In the genomic region with DNA sequence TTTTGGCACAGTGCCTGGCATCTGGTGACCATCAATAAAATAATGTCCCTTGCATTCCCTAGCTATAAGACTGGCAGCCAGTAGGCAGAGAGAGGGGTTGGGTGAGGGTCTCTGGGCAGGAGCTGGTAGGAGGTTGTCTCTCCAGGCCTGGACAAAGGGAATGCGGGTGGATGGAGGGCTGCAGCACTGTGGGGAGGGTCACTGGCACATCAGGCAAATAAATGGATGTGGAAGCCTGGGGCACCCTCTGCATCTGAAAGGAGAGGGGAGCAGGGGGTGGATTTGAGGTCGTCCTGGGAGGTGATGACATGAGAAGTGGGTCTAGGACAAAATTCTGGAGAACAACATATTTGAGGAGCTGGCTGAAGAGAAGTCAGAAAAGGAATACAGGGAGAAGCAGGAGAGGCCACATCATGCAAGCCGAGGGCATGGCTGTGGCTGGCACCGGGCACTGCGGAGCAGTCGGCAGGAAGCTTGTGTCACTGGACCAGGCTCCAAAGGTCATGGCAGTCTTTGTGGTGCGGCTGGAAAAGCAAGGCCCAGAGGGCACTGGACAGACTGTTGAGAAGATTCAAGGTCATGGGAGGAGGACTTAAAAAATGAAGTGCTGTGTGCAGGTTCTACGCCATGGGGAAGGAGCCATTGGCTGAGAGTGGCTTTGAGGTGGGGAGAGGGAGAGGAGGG, we compare ENCODE assay signal across 1 cellular context.
A peak's percentile ranks its signal among the peaks of the same experiment; 100 is the strongest.
TF ChIP-seq lines count a peak whose summit lies in the region.

No MANE protein-coding gene starts in this region.

TF ChIP-seq in HepG2, 621 proteins besides CTCF, POLR2A, EP300 and RAD21:
- peak; percentile 70 for TF ChIP-seq HNF4A (CRISPR knock-in tag; IDR thresholded peaks at IDR 0.05)
- no peak for TF ChIP-seq NR2F6 (IDR thresholded peaks at IDR 0.05)
- 0 out of 2 replicates have a peak, but pooled peaks have one; percentile 14 for TF ChIP-seq NR2F6 (CRISPR knock-in tag; IDR thresholded peaks at IDR 0.05)
- TF ChIP-seq SALL1 (CRISPR knock-in tag; IDR thresholded peaks at IDR 0.05), result peak; percentile 31; the same call in 1 of the 2 replicates
- TF ChIP-seq, protein P1, sequence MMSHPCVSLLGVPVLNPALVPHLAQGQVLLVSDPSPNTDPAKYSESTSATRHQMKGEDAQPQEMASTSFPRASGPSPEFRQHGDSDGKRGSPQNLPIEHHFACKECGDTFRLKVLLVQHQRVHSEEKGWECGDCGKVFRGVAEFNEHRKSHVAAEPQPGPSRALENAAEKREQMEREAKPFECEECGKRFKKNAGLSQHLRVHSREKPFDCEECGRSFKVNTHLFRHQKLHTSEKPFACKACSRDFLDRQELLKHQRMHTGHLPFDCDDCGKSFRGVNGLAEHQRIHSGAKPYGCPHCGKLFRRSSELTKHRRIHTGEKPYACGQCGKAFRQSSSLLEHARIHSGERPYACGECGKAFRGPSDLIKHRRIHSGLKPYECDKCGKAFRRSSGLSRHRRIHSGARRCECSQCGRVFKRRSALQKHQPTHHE (CRISPR knock-in tag; IDR thresholded peaks at IDR 0.05; ENCODE audit: borderline replicate concordance), result no peak
- TF ChIP-seq HNRNPL (IDR thresholded peaks at IDR 0.05; ENCODE audit: low read depth, low read length), result peak; percentile 91
- TF ChIP-seq KDM5A (IDR thresholded peaks at IDR 0.05; ENCODE audit: borderline replicate concordance, low read length), result no peak
- TF ChIP-seq, protein P2, sequence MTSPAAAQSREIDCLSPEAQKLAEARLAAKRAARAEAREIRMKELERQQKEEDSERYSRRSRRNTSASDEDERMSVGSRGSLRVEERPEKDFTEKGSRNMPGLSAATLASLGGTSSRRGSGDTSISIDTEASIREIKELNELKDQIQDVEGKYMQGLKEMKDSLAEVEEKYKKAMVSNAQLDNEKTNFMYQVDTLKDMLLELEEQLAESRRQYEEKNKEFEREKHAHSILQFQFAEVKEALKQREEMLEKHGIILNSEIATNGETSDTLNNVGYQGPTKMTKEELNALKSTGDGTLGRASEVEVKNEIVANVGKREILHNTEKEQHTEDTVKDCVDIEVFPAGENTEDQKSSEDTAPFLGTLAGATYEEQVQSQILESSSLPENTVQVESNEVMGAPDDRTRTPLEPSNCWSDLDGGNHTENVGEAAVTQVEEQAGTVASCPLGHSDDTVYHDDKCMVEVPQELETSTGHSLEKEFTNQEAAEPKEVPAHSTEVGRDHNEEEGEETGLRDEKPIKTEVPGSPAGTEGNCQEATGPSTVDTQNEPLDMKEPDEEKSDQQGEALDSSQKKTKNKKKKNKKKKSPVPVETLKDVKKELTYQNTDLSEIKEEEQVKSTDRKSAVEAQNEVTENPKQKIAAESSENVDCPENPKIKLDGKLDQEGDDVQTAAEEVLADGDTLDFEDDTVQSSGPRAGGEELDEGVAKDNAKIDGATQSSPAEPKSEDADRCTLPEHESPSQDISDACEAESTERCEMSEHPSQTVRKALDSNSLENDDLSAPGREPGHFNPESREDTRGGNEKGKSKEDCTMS (CRISPR knock-in tag; conservative IDR thresholded peaks at IDR 0.05), result no peak
- TF ChIP-seq MTA1 (CRISPR knock-in tag; IDR thresholded peaks at IDR 0.05; ENCODE audit: borderline replicate concordance), result peak; percentile 35; the same call in 1 of the 2 replicates
- TF ChIP-seq, protein P3, sequence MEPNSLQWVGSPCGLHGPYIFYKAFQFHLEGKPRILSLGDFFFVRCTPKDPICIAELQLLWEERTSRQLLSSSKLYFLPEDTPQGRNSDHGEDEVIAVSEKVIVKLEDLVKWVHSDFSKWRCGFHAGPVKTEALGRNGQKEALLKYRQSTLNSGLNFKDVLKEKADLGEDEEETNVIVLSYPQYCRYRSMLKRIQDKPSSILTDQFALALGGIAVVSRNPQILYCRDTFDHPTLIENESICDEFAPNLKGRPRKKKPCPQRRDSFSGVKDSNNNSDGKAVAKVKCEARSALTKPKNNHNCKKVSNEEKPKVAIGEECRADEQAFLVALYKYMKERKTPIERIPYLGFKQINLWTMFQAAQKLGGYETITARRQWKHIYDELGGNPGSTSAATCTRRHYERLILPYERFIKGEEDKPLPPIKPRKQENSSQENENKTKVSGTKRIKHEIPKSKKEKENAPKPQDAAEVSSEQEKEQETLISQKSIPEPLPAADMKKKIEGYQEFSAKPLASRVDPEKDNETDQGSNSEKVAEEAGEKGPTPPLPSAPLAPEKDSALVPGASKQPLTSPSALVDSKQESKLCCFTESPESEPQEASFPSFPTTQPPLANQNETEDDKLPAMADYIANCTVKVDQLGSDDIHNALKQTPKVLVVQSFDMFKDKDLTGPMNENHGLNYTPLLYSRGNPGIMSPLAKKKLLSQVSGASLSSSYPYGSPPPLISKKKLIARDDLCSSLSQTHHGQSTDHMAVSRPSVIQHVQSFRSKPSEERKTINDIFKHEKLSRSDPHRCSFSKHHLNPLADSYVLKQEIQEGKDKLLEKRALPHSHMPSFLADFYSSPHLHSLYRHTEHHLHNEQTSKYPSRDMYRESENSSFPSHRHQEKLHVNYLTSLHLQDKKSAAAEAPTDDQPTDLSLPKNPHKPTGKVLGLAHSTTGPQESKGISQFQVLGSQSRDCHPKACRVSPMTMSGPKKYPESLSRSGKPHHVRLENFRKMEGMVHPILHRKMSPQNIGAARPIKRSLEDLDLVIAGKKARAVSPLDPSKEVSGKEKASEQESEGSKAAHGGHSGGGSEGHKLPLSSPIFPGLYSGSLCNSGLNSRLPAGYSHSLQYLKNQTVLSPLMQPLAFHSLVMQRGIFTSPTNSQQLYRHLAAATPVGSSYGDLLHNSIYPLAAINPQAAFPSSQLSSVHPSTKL (CRISPR knock-in tag; IDR thresholded peaks at IDR 0.05), result 0 out of 2 replicates have a peak, but pooled peaks have one; percentile 28
- TF ChIP-seq ZFX (CRISPR knock-in tag; IDR thresholded peaks at IDR 0.05; ENCODE audit: low read depth), result peak; percentile 31; the same call in 1 of the 2 replicates
- TF ChIP-seq, protein P4, sequence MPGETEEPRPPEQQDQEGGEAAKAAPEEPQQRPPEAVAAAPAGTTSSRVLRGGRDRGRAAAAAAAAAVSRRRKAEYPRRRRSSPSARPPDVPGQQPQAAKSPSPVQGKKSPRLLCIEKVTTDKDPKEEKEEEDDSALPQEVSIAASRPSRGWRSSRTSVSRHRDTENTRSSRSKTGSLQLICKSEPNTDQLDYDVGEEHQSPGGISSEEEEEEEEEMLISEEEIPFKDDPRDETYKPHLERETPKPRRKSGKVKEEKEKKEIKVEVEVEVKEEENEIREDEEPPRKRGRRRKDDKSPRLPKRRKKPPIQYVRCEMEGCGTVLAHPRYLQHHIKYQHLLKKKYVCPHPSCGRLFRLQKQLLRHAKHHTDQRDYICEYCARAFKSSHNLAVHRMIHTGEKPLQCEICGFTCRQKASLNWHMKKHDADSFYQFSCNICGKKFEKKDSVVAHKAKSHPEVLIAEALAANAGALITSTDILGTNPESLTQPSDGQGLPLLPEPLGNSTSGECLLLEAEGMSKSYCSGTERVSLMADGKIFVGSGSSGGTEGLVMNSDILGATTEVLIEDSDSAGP (CRISPR knock-in tag; IDR thresholded peaks at IDR 0.05; ENCODE audit: borderline replicate concordance), result 0 out of 2 replicates have a peak, but pooled peaks have one; percentile 15
- TF ChIP-seq, protein P5, sequence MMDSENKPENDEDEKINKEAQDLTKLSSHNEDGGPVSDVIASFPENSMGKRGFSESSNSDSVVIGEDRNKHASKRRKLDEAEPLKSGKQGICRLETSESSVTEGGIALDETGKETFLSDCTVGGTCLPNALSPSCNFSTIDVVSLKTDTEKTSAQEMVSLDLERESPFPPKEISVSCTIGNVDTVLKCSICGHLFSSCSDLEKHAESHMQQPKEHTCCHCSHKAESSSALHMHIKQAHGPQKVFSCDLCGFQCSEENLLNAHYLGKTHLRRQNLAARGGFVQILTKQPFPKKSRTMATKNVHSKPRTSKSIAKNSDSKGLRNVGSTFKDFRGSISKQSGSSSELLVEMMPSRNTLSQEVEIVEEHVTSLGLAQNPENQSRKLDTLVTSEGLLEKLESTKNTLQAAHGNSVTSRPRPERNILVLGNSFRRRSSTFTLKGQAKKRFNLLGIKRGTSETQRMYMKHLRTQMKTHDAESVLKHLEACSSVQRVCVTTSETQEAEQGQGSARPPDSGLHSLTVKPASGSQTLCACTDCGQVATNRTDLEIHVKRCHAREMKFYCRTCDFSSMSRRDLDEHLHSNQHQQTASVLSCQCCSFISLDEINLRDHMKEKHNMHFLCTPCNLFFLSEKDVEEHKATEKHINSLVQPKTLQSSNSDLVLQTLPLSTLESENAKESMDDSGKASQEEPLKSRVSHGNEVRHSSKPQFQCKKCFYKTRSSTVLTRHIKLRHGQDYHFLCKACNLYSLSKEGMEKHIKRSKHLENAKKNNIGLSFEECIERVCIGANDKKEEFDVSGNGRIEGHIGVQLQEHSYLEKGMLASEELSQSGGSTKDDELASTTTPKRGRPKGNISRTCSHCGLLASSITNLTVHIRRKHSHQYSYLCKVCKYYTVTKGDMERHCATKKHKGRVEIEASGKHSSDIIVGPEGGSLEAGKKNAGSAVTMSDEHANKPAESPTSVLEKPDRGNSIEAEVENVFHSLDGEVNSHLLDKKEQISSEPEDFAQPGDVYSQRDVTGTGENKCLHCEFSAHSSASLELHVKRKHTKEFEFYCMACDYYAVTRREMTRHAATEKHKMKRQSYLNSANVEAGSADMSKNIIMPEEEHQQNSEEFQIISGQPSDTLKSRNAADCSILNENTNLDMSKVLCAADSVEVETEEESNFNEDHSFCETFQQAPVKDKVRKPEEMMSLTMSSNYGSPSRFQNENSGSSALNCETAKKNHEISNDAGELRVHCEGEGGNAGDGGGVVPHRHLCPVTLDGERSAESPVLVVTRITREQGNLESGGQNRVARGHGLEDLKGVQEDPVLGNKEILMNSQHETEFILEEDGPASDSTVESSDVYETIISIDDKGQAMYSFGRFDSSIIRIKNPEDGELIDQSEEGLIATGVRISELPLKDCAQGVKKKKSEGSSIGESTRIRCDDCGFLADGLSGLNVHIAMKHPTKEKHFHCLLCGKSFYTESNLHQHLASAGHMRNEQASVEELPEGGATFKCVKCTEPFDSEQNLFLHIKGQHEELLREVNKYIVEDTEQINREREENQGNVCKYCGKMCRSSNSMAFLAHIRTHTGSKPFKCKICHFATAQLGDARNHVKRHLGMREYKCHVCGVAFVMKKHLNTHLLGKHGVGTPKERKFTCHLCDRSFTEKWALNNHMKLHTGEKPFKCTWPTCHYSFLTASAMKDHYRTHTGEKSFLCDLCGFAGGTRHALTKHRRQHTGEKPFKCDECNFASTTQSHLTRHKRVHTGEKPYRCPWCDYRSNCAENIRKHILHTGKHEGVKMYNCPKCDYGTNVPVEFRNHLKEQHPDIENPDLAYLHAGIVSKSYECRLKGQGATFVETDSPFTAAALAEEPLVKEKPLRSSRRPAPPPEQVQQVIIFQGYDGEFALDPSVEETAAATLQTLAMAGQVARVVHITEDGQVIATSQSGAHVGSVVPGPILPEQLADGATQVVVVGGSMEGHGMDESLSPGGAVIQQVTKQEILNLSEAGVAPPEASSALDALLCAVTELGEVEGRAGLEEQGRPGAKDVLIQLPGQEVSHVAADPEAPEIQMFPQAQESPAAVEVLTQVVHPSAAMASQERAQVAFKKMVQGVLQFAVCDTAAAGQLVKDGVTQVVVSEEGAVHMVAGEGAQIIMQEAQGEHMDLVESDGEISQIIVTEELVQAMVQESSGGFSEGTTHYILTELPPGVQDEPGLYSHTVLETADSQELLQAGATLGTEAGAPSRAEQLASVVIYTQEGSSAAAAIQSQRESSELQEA (CRISPR knock-in tag; IDR thresholded peaks at IDR 0.05; ENCODE audit: not compliant biosample characterization), result no peak
- TF ChIP-seq ARNT (IDR thresholded peaks at IDR 0.05), result no peak
- 0 out of 2 replicates have a peak, but pooled peaks have one; percentile 29 for TF ChIP-seq GATAD2A (CRISPR knock-in tag; IDR thresholded peaks at IDR 0.05)
- TF ChIP-seq HNF4G (IDR thresholded peaks at IDR 0.05; ENCODE audit: borderline replicate concordance, low read depth, low read length), result peak; percentile 32; the same call in 1 of the 2 replicates
- TF ChIP-seq HNF4G (CRISPR knock-in tag; IDR thresholded peaks at IDR 0.05; ENCODE audit: borderline replicate concordance, low read depth), result no peak
- peak; percentile 64; the same call in 1 of the 2 replicates for TF ChIP-seq ESRRA (CRISPR knock-in tag; IDR thresholded peaks at IDR 0.05; ENCODE audit: low read depth)
- TF ChIP-seq, protein P6, sequence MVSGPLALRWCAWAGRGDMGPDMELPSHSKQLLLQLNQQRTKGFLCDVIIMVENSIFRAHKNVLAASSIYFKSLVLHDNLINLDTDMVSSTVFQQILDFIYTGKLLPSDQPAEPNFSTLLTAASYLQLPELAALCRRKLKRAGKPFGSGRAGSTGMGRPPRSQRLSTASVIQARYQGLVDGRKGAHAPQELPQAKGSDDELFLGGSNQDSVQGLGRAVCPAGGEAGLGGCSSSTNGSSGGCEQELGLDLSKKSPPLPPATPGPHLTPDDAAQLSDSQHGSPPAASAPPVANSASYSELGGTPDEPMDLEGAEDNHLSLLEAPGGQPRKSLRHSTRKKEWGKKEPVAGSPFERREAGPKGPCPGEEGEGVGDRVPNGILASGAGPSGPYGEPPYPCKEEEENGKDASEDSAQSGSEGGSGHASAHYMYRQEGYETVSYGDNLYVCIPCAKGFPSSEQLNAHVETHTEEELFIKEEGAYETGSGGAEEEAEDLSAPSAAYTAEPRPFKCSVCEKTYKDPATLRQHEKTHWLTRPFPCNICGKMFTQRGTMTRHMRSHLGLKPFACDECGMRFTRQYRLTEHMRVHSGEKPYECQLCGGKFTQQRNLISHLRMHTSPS (CRISPR knock-in tag; IDR thresholded peaks at IDR 0.05; ENCODE audit: low read depth), result peak; percentile 93
- TF ChIP-seq, protein P7, sequence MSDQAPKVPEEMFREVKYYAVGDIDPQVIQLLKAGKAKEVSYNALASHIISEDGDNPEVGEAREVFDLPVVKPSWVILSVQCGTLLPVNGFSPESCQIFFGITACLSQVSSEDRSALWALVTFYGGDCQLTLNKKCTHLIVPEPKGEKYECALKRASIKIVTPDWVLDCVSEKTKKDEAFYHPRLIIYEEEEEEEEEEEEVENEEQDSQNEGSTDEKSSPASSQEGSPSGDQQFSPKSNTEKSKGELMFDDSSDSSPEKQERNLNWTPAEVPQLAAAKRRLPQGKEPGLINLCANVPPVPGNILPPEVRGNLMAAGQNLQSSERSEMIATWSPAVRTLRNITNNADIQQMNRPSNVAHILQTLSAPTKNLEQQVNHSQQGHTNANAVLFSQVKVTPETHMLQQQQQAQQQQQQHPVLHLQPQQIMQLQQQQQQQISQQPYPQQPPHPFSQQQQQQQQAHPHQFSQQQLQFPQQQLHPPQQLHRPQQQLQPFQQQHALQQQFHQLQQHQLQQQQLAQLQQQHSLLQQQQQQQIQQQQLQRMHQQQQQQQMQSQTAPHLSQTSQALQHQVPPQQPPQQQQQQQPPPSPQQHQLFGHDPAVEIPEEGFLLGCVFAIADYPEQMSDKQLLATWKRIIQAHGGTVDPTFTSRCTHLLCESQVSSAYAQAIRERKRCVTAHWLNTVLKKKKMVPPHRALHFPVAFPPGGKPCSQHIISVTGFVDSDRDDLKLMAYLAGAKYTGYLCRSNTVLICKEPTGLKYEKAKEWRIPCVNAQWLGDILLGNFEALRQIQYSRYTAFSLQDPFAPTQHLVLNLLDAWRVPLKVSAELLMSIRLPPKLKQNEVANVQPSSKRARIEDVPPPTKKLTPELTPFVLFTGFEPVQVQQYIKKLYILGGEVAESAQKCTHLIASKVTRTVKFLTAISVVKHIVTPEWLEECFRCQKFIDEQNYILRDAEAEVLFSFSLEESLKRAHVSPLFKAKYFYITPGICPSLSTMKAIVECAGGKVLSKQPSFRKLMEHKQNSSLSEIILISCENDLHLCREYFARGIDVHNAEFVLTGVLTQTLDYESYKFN (CRISPR knock-in tag; conservative IDR thresholded peaks at IDR 0.05), result 0 out of 2 replicates have a peak, but pooled peaks have one; percentile 24
TF ChIP-seq in HepG2: peak in this region for 13.
